In the genomic region with DNA sequence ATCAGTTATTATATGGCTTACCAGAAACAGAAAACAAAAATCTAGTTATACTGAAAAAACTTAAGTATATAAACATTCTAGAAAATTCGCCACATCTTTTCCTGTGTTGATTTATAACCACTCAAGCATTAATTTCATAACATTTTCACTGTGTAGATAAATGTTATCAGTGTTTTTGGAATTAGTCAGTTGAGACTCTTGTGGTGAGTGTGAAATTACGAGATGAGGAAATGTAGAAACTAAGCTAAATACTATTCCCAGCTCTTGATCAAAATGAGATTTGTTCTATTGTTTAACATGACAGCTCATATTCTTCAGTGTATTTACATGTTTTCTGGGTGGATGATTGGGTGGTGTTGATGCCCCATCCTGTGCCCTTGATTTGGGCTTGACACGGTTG, we compare ENCODE assay signal across 1 cellular context.
TF ChIP-seq lines count a peak whose summit lies in the region.

No MANE protein-coding gene starts in this region.

TF ChIP-seq in SK-N-SH, 30 proteins besides CTCF, POLR2A, EP300 and RAD21 (continued from another document):
- TF ChIP-seq, protein P1, sequence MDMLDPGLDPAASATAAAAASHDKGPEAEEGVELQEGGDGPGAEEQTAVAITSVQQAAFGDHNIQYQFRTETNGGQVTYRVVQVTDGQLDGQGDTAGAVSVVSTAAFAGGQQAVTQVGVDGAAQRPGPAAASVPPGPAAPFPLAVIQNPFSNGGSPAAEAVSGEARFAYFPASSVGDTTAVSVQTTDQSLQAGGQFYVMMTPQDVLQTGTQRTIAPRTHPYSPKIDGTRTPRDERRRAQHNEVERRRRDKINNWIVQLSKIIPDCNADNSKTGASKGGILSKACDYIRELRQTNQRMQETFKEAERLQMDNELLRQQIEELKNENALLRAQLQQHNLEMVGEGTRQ (IDR thresholded peaks at IDR 0.05; ENCODE audit: borderline replicate concordance, low read depth, low read length): no peak
- TF ChIP-seq POLR2AphosphoS5 (IDR thresholded peaks at IDR 0.05; ENCODE audit: low read depth, low read length): no peak
- TF ChIP-seq GABPA (IDR thresholded peaks at IDR 0.05; ENCODE audit: low read depth): no peak
- TF ChIP-seq, protein P2, sequence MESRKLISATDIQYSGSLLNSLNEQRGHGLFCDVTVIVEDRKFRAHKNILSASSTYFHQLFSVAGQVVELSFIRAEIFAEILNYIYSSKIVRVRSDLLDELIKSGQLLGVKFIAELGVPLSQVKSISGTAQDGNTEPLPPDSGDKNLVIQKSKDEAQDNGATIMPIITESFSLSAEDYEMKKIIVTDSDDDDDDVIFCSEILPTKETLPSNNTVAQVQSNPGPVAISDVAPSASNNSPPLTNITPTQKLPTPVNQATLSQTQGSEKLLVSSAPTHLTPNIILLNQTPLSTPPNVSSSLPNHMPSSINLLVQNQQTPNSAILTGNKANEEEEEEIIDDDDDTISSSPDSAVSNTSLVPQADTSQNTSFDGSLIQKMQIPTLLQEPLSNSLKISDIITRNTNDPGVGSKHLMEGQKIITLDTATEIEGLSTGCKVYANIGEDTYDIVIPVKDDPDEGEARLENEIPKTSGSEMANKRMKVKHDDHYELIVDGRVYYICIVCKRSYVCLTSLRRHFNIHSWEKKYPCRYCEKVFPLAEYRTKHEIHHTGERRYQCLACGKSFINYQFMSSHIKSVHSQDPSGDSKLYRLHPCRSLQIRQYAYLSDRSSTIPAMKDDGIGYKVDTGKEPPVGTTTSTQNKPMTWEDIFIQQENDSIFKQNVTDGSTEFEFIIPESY (IDR thresholded peaks at IDR 0.05; ENCODE audit: borderline replicate concordance, low read depth): no peak
- no peak for TF ChIP-seq NRF1 (IDR thresholded peaks at IDR 0.05; ENCODE audit: low read depth, low read length)
